Comparison of ENCODE assay signal across 1 cellular context in the genomic region with DNA sequence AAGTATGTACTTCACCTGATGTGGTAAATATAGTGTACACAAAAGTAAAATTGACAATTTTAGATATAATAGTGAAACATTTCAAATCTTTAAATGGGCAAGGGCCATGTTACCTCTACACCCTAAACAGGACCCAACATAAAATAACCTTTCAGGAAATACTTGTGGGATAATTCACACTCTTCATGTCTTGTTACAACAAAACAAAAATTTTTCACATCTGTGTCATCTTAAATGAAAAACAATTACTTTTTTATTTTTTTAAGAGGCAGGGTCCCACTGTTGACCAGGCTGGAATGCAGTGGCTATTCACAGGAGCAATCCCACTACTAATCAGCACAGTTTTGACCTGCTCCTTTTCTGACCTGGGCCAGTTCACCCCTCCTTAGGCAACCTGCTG.
TF ChIP-seq lines count a peak whose summit lies in the region.

No MANE protein-coding gene starts in this region.

TF ChIP-seq in GM23338, 12 proteins besides CTCF, POLR2A, EP300 and RAD21 (continued from another document):
- TF ChIP-seq, protein P1, sequence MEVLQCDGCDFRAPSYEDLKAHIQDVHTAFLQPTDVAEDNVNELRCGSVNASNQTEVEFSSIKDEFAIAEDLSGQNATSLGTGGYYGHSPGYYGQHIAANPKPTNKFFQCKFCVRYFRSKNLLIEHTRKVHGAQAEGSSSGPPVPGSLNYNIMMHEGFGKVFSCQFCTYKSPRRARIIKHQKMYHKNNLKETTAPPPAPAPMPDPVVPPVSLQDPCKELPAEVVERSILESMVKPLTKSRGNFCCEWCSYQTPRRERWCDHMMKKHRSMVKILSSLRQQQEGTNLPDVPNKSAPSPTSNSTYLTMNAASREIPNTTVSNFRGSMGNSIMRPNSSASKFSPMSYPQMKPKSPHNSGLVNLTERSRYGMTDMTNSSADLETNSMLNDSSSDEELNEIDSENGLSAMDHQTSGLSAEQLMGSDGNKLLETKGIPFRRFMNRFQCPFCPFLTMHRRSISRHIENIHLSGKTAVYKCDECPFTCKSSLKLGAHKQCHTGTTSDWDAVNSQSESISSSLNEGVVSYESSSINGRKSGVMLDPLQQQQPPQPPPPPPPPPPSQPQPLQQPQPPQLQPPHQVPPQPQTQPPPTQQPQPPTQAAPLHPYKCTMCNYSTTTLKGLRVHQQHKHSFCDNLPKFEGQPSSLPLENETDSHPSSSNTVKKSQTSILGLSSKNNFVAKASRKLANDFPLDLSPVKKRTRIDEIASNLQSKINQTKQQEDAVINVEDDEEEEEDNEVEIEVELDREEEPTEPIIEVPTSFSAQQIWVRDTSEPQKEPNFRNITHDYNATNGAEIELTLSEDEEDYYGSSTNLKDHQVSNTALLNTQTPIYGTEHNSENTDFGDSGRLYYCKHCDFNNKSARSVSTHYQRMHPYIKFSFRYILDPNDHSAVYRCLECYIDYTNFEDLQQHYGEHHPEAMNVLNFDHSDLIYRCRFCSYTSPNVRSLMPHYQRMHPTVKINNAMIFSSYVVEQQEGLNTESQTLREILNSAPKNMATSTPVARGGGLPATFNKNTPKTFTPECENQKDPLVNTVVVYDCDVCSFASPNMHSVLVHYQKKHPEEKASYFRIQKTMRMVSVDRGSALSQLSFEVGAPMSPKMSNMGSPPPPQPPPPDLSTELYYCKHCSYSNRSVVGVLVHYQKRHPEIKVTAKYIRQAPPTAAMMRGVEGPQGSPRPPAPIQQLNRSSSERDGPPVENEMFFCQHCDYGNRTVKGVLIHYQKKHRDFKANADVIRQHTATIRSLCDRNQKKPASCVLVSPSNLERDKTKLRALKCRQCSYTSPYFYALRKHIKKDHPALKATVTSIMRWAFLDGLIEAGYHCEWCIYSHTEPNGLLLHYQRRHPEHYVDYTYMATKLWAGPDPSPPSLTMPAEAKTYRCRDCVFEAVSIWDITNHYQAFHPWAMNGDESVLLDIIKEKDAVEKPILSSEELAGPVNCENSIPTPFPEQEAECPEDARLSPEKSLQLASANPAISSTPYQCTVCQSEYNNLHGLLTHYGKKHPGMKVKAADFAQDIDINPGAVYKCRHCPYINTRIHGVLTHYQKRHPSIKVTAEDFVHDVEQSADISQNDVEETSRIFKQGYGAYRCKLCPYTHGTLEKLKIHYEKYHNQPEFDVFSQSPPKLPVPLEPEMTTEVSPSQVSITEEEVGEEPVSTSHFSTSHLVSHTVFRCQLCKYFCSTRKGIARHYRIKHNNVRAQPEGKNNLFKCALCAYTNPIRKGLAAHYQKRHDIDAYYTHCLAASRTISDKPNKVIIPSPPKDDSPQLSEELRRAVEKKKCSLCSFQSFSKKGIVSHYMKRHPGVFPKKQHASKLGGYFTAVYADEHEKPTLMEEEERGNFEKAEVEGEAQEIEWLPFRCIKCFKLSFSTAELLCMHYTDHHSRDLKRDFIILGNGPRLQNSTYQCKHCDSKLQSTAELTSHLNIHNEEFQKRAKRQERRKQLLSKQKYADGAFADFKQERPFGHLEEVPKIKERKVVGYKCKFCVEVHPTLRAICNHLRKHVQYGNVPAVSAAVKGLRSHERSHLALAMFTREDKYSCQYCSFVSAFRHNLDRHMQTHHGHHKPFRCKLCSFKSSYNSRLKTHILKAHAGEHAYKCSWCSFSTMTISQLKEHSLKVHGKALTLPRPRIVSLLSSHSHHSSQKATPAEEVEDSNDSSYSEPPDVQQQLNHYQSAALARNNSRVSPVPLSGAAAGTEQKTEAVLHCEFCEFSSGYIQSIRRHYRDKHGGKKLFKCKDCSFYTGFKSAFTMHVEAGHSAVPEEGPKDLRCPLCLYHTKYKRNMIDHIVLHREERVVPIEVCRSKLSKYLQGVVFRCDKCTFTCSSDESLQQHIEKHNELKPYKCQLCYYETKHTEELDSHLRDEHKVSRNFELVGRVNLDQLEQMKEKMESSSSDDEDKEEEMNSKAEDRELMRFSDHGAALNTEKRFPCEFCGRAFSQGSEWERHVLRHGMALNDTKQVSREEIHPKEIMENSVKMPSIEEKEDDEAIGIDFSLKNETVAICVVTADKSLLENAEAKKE (CRISPR knock-in tag; IDR thresholded peaks at IDR 0.05) = no peak
- no peak for TF ChIP-seq POLR2AphosphoS5 (IDR thresholded peaks at IDR 0.05; ENCODE audit: low read depth)
- TF ChIP-seq EZH2phosphoT487 (IDR thresholded peaks at IDR 0.05; ENCODE audit: unreplicated experiment) = no peak
- no peak for TF ChIP-seq CREB1 (CRISPR knock-in tag; IDR thresholded peaks at IDR 0.05; ENCODE audit: low read depth)
- TF ChIP-seq, protein P2, sequence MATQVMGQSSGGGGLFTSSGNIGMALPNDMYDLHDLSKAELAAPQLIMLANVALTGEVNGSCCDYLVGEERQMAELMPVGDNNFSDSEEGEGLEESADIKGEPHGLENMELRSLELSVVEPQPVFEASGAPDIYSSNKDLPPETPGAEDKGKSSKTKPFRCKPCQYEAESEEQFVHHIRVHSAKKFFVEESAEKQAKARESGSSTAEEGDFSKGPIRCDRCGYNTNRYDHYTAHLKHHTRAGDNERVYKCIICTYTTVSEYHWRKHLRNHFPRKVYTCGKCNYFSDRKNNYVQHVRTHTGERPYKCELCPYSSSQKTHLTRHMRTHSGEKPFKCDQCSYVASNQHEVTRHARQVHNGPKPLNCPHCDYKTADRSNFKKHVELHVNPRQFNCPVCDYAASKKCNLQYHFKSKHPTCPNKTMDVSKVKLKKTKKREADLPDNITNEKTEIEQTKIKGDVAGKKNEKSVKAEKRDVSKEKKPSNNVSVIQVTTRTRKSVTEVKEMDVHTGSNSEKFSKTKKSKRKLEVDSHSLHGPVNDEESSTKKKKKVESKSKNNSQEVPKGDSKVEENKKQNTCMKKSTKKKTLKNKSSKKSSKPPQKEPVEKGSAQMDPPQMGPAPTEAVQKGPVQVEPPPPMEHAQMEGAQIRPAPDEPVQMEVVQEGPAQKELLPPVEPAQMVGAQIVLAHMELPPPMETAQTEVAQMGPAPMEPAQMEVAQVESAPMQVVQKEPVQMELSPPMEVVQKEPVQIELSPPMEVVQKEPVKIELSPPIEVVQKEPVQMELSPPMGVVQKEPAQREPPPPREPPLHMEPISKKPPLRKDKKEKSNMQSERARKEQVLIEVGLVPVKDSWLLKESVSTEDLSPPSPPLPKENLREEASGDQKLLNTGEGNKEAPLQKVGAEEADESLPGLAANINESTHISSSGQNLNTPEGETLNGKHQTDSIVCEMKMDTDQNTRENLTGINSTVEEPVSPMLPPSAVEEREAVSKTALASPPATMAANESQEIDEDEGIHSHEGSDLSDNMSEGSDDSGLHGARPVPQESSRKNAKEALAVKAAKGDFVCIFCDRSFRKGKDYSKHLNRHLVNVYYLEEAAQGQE (IDR thresholded peaks at IDR 0.05; ENCODE audit: unreplicated experiment) = no peak
- no peak for TF ChIP-seq ZNF331 (CRISPR knock-in tag; IDR thresholded peaks at IDR 0.05; ENCODE audit: low read depth)
